Comparison of ENCODE assay signal across 1 cellular context in genomic region chr2:69393963-69394362, GRCh38.
TF ChIP-seq lines count a peak whose summit lies in the region.

No MANE protein-coding gene starts in this region.

TF ChIP-seq in HepG2, 621 proteins besides CTCF, POLR2A, EP300 and RAD21:
- TF ChIP-seq PCBP1 (IDR thresholded peaks at IDR 0.05; ENCODE audit: borderline replicate concordance, low read depth, low read length): no peak
- no peak for TF ChIP-seq RXRB (CRISPR knock-in tag; IDR thresholded peaks at IDR 0.05; ENCODE audit: borderline replicate concordance)
- no peak for TF ChIP-seq ZNF275 (CRISPR knock-in tag; IDR thresholded peaks at IDR 0.05; ENCODE audit: borderline replicate concordance)
- no peak for TF ChIP-seq USF2 (IDR thresholded peaks at IDR 0.05; ENCODE audit: low read depth, low read length)
- no peak for TF ChIP-seq USF2 (CRISPR knock-in tag; IDR thresholded peaks at IDR 0.05; ENCODE audit: borderline replicate concordance)
